20 cellular contexts compared by ENCODE assay signal in genomic region chr15:68503213-68503612, GRCh38.
"Had no signal": no experiment of that assay in that cellular context is flagged by ENCODE, and none has a peak within 500 bp of the region (broad histone marks: within the 10 kb centered on the region; RNA-seq: fewer than 3 reads in every experiment).

No MANE protein-coding gene starts in this region.

- ATAC-seq: foreskin keratinocyte; left ventricle myocardium superior; naive thymus-derived CD8-positive, alpha-beta T cell had no signal

- H3K4me3 Mint-ChIP-seq: endodermal cell; naive thymus-derived CD8-positive, alpha-beta T cell had no signal

- H3K36me3 Mint-ChIP-seq: naive thymus-derived CD8-positive, alpha-beta T cell had no signal

- H3K4me3 ChIP-seq: ovary, right atrium auricular region, sigmoid colon, skin epidermis, vagina had no signal

- H3K9me3 ChIP-seq: neutrophil, ovary, right atrium auricular region, sigmoid colon, vagina had no signal

- H3K27ac Mint-ChIP-seq: endodermal cell had no signal

- H3K9me3 Mint-ChIP-seq: endodermal cell; naive thymus-derived CD8-positive, alpha-beta T cell had no signal

- H3K36me3 ChIP-seq: neutrophil, ovary, right atrium auricular region, sigmoid colon, vagina had no signal

- H3K27ac ChIP-seq: foreskin keratinocyte, neutrophil, ovary, right atrium auricular region, sigmoid colon, skin epidermis, vagina had no signal

- DNase-seq: cerebellar nuclear complex; dermis blood vessel endothelial cell; effector CD4-positive, alpha-beta T cell; endodermal cell; erythroblast; foreskin keratinocyte; kidney; left cardiac atrium; left ventricle myocardium superior; naive thymus-derived CD8-positive, alpha-beta T cell; ovary; sigmoid colon; stimulated activated CD4-positive, alpha-beta T cell treated with anti-CD3 and anti-CD28 coated beads, Interleukin-2, amount 100 ng/mL, for 24 hours; stimulated activated CD4-positive, alpha-beta T cell treated with anti-CD3 and anti-CD28 coated beads, Interleukin-4, amount 100 ng/mL, for 4 hours; stimulated activated naive CD4-positive, alpha-beta T cell; trophoblast cell had no signal

- H3K4me1 ChIP-seq: foreskin keratinocyte had no signal

- H3K27me3 ChIP-seq: ovary, right atrium auricular region, vagina had no signal
